22 cellular contexts compared by ENCODE assay signal in the genomic region with DNA sequence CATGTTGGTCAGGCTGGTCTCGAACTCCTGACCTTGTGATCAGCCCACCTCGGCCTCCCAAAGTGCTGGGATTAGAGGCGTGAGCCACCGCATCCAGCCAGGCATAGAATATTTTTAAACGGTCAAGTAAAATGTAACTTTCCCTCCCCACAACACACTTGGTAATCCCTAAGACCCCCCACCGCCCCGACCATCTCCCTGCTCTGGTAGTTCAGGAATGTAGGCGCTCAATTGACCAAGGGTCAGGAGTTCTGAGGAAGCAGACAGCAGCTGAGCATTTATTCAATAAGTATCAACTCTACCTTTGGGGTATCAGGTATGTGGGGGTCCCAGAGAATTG. TPM values are rescaled to one million over a fixed set of nuclear protein-coding genes. Genes with fewer than 3 reads are reported as not detected.
A peak's percentile ranks its signal among the peaks of the same experiment; 100 is the strongest.
DNase-seq lines count a peak whose midpoint lies in the region; ATAC-seq and TF ChIP-seq lines count a peak whose summit lies in the region.
"Had no signal": no experiment of that assay in that cellular context is flagged by ENCODE, and none has a peak within 500 bp of the region (broad histone marks: within the 10 kb centered on the region; RNA-seq: fewer than 3 reads in every experiment).

No MANE protein-coding gene starts in this region.

- H3K4me3 Mint-ChIP-seq in CD4-positive, alpha-beta T cell, result no peak overlapping the region
- H3K4me3 Mint-ChIP-seq in nephron progenitor cell, result no peak overlapping the region
- H3K4me3 Mint-ChIP-seq: activated CD4-positive, alpha-beta T cell treated with anti-CD3 and anti-CD28 coated beads, Interleukin-2, amount 10 ng/mL, durations not matched to agents 7 days and 5 days; brain; CD14-positive monocyte; neural crest cell had no signal

- intact Hi-C loops in CD4-positive, alpha-beta T cell (cut with DNase I, micrococcal nuclease), result loop anchor here (5.0 kb wide), 1 partner anchor 33 kb away; no protein-coding TSS in a partner anchor
- intact Hi-C loops in esophagus squamous epithelium (cut with DNase I), result no loop called here

- H3K36me3 Mint-ChIP-seq in CD4-positive, alpha-beta T cell (ENCODE audit: low read depth), result no peaks in the 10 kb centered on the region
- no peaks in the 10 kb centered on the region for H3K36me3 Mint-ChIP-seq in nephron progenitor cell (ENCODE audit: low read depth)
- H3K36me3 Mint-ChIP-seq: brain had no signal

- H4K20me1 ChIP-seq in osteoblast (ENCODE audit: insufficient read depth, low read length), result no peaks in the 10 kb centered on the region

- H3K27ac ChIP-seq in CD4-positive, alpha-beta T cell (ENCODE audit: low read depth, low read length), result no peak overlapping the region
- peak overlapping the region; percentile 93 for H3K27ac ChIP-seq in VCaP
- peak overlapping the region; percentile 71 to 88 (median 86) for H3K27ac ChIP-seq in esophagus squamous epithelium
- peak overlapping the region; percentile 58 for H3K27ac ChIP-seq in parathyroid adenoma
- no peak overlapping the region for H3K27ac ChIP-seq in osteoblast (ENCODE audit: low read depth, low read length)
- H3K27ac ChIP-seq: foreskin keratinocyte, HL-60, SK-N-MC, vagina had no signal

- H2AFZ ChIP-seq in parathyroid adenoma, result peak overlapping the region; percentile 86
- no peak overlapping the region for H2AFZ ChIP-seq in osteoblast (ENCODE audit: low read length)

- H3K27me3 Mint-ChIP-seq in CD4-positive, alpha-beta T cell, result no peaks in the 10 kb centered on the region
- H3K27me3 Mint-ChIP-seq in nephron progenitor cell (ENCODE audit: low read depth, poor library complexity), result peaks cover 11% of the 10 kb centered on the region
- H3K27me3 Mint-ChIP-seq: activated CD4-positive, alpha-beta T cell treated with anti-CD3 and anti-CD28 coated beads, Interleukin-2, amount 10 ng/mL, durations not matched to agents 7 days and 5 days had no signal

- H3K4me3 ChIP-seq in esophagus squamous epithelium (no peak overlapping the region), parathyroid adenoma (ENCODE audit: low read depth, low read length) (no peak overlapping the region), osteoblast (ENCODE audit: insufficient read depth, low read length) (no peak overlapping the region)
- H3K4me3 ChIP-seq: SK-N-MC, skin epidermis, vagina had no signal

- H3K79me2 ChIP-seq in parathyroid adenoma (peaks cover 2% of the 10 kb centered on the region), osteoblast (ENCODE audit: insufficient read depth, low read length) (no peaks in the 10 kb centered on the region)

- H3K27me3 ChIP-seq in CD4-positive, alpha-beta T cell (ENCODE audit: control insufficient read depth, insufficient read depth, low read length), result no peaks in the 10 kb centered on the region
- H3K27me3 ChIP-seq in esophagus squamous epithelium, result no peaks in the 10 kb centered on the region
- H3K27me3 ChIP-seq in parathyroid adenoma (ENCODE audit: control insufficient read depth, insufficient read depth, low read length), result no peaks in the 10 kb centered on the region
- H3K27me3 ChIP-seq in osteoblast (ENCODE audit: insufficient read depth, low read length), result peaks cover 5% of the 10 kb centered on the region
- H3K27me3 ChIP-seq: foreskin keratinocyte, vagina had no signal

- no peak for TF ChIP-seq POLR2A in esophagus squamous epithelium (IDR thresholded peaks at IDR 0.05)

- ATAC-seq in CD4-positive, alpha-beta T cell (ENCODE audit: poor library complexity), result no peak
- ATAC-seq: foreskin keratinocyte had no signal

- H3K4me1 Mint-ChIP-seq in CD4-positive, alpha-beta T cell (ENCODE audit: low read depth), result peaks cover 56% of the 10 kb centered on the region
- H3K4me1 Mint-ChIP-seq in nephron progenitor cell, result peaks cover 55% of the 10 kb centered on the region

- WGBS in esophagus squamous epithelium, 2 donors, result 76 to 81% methylated on average over 4 to 8 of the region's 8 CpGs

- H3K27ac Mint-ChIP-seq in CD4-positive, alpha-beta T cell, result peak overlapping the region; percentile 86
- H3K27ac Mint-ChIP-seq in nephron progenitor cell, result no peak overlapping the region

- H3K9me3 Mint-ChIP-seq in CD4-positive, alpha-beta T cell, result no peaks in the 10 kb centered on the region
- H3K9me3 Mint-ChIP-seq in nephron progenitor cell, result no peaks in the 10 kb centered on the region
- H3K9me3 Mint-ChIP-seq: activated CD4-positive, alpha-beta T cell treated with anti-CD3 and anti-CD28 coated beads, Interleukin-2, amount 10 ng/mL, durations not matched to agents 7 days and 5 days; brain; CD14-positive monocyte; neural crest cell had no signal

- POLR2A ChIA-PET in CD4-positive, alpha-beta T cell (lab: Charles Lee), result interaction anchor here (0.7 to 2.7 kb wide), 2 partner anchors 8 to 48 kb away, joined by 3 to 31 read pairs; a partner anchor contains a TSS

- H3K4me2 ChIP-seq in parathyroid adenoma (ENCODE audit: low read length) (no peak overlapping the region), osteoblast (ENCODE audit: insufficient read depth, low read length) (no peak overlapping the region)

- H3K36me3 ChIP-seq in esophagus squamous epithelium, result no peaks in the 10 kb centered on the region
- no peaks in the 10 kb centered on the region for H3K36me3 ChIP-seq in parathyroid adenoma (ENCODE audit: control insufficient read depth, insufficient read depth, low read length)
- no peaks in the 10 kb centered on the region for H3K36me3 ChIP-seq in osteoblast (ENCODE audit: insufficient read depth, low read length)
- H3K36me3 ChIP-seq: vagina had no signal

- no peak for TF ChIP-seq CTCF in CD4-positive, alpha-beta T cell (IDR thresholded peaks at IDR 0.05)
- TF ChIP-seq CTCF in VCaP (conservative IDR thresholded peaks at IDR 0.05) (no peak), esophagus squamous epithelium (IDR thresholded peaks at IDR 0.05) (no peak), parathyroid adenoma (IDR thresholded peaks at IDR 0.05) (no peak), nephron progenitor cell (IDR thresholded peaks at IDR 0.05) (no peak), osteoblast (IDR thresholded peaks at IDR 0.05; ENCODE audit: extremely low read depth, low read depth, low read length) (no peak)

- no peaks in the 10 kb centered on the region for H3K9me3 ChIP-seq in CD4-positive, alpha-beta T cell (ENCODE audit: control insufficient read depth, low read length)
- H3K9me3 ChIP-seq in esophagus squamous epithelium (no peaks in the 10 kb centered on the region), parathyroid adenoma (ENCODE audit: control insufficient read depth, low read length) (no peaks in the 10 kb centered on the region), osteoblast (ENCODE audit: low read depth, low read length) (no peaks in the 10 kb centered on the region)
- H3K9me3 ChIP-seq: vagina had no signal

- H3K4me1 ChIP-seq in esophagus squamous epithelium, result peaks cover 28 to 71% (median 40%) of the 10 kb centered on the region in 3 donors
- H3K4me1 ChIP-seq in parathyroid adenoma, result peaks cover 51% of the 10 kb centered on the region
- H3K4me1 ChIP-seq in osteoblast (ENCODE audit: insufficient read depth, low read length), result peaks cover 5% of the 10 kb centered on the region

- CTCF ChIA-PET in CD4-positive, alpha-beta T cell (lab: Charles Lee), result no interaction called here

- no peak overlapping the region for H3K9ac ChIP-seq in parathyroid adenoma

- no peak for DNase-seq in CD4-positive, alpha-beta T cell
- DNase-seq in esophagus squamous epithelium (lab: John Stamatoyannopoulos, UW), result no peak
- DNase-seq in nephron progenitor cell, result no peak
- no peak for DNase-seq in osteoblast (ENCODE audit: insufficient read length, low spot score, missing footprints)
- DNase-seq in NCI-H2227 (lab: John Stamatoyannopoulos, UW; ENCODE audit: unreplicated experiment), result no peak
- DNase-seq in NCI-H187 (lab: John Stamatoyannopoulos, UW), result no peak
- DNase-seq: activated CD4-positive, alpha-beta T cell treated with anti-CD3 and anti-CD28 coated beads, Interleukin-2, amount 10 ng/mL, durations not matched to agents 7 days and 5 days; activated CD8-positive, alpha-beta memory T cell treated with anti-CD3 and anti-CD28 coated beads, Interleukin-2, amount 50 U/mL, for 4 hours; effector CD4-positive, alpha-beta T cell; erythroblast; foreskin keratinocyte; NCI-H1694; NCI-H526 had no signal

RNA-seq across cellular contexts. Expression of a gene that starts 48.3 kb away (rescaled TPM):
- total RNA-seq in CD4-positive, alpha-beta T cell, result 100 to 1,000 TPM; 419 to 449 TPM
- total RNA-seq in esophagus squamous epithelium, result 10 to 100 TPM; 21.5 to 35.9 (median 31.1) TPM
- 18.8 and 21.5 TPM in 2 replicates for total RNA-seq in osteoblast

Comparison
In these comparisons a context has a peak if more than half of its experiments do, and no peak if none do; other contexts are left out.
1. H3K27ac ChIP-seq: peak in VCaP (single experiment), esophagus squamous epithelium (4 of 4) and parathyroid adenoma (single experiment); none in CD4-positive, alpha-beta T cell (single experiment) and osteoblast (single experiment).
2. RNA of a gene that starts 48.3 kb away (total RNA-seq): 419 to 449 TPM in CD4-positive, alpha-beta T cell; 21.5 to 35.9 TPM in esophagus squamous epithelium and 18.8 to 21.5 TPM in osteoblast; every median in the first group is over 10 times any median in the second.